9 cellular contexts compared by ENCODE assay signal in the genomic region with DNA sequence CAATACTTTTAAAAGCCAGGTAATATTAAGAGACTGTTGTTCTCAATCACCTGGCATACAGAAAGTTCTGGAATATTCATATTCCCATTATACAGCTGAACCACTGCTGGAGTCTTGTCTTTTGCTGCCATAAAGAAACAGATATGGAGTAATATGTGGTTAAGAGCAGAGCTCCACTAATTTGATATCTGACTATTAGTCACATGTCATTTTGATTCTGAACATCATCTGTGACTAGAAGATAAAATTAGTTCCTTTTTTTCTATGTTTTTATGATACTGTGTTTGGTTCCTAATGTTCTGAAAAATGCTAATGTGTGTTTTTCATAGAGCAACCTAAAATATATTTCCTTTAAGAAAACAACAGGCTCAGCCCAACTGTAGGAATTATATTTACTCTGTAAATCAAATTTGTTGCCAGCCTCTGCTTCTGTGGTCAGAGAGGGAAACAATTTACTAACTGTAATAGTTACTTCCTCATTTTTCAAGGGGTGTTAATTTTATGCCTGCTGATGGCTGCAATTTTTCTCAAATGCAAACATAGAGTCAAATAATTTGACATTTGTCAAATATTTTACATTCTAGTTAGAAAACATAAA.
A peak's percentile ranks its signal among the peaks of the same experiment; 100 is the strongest.
DNase-seq lines count a peak whose midpoint lies in the region; ATAC-seq and FAIRE-seq lines count a peak whose summit lies in the region.
"Had no signal": no experiment of that assay in that cellular context is flagged by ENCODE, and none has a peak within 500 bp of the region (broad histone marks: within the 10 kb centered on the region; RNA-seq: fewer than 3 reads in every experiment).

No MANE protein-coding gene starts in this region.

- ATAC-seq in GM21381 (IDR thresholded peaks at IDR 0.05; ENCODE audit: unreplicated experiment) (peak; percentile 46), HG03558 (IDR thresholded peaks at IDR 0.05; ENCODE audit: extremely low read depth, unreplicated experiment) (peak; percentile 38), HG02642 (IDR thresholded peaks at IDR 0.05; ENCODE audit: poor library complexity, unreplicated experiment) (no peak)

- FAIRE-seq in endometrium (lab: Jason Lieb, UNC), result peak; percentile 21

- DNase-seq in GDM1 (lab: John Stamatoyannopoulos, UW), result peak; percentile 38
- no peak for DNase-seq in NCI-H1436 (lab: John Stamatoyannopoulos, UW)
- DNase-seq in NCI-H128 (lab: John Stamatoyannopoulos, UW; ENCODE audit: unreplicated experiment), result no peak
- DNase-seq in stimulated activated CD8-positive, alpha-beta memory T cell treated with anti-CD3 and anti-CD28 coated beads, Interleukin-4, amount 100 ng/mL, for 48 hours, result no peak
- DNase-seq: SJCRH30 had no signal
